18 cellular contexts compared by ENCODE assay signal in genomic region chr17:836154-836553, GRCh38. TPM values are rescaled to one million over a fixed set of nuclear protein-coding genes. Genes with fewer than 3 reads are reported as not detected.
DNase-seq lines count a peak whose midpoint lies in the region; ATAC-seq, FAIRE-seq and TF ChIP-seq lines count a peak whose summit lies in the region.
"Had no signal": no experiment of that assay in that cellular context is flagged by ENCODE, and none has a peak within 500 bp of the region (broad histone marks: within the 10 kb centered on the region; RNA-seq: fewer than 3 reads in every experiment).

No MANE protein-coding gene starts in this region.

- no peak for FAIRE-seq in urothelium cell line (lab: Jason Lieb, UNC)
- FAIRE-seq: A204.1, G401.6, K562 had no signal

- CTCF ChIA-PET in activated CD4-positive, alpha-beta memory T cell treated with anti-CD3 and anti-CD28 coated beads for 36 hours (lab: Charles Lee), result no interaction called here

- no peaks in the 10 kb centered on the region for H3K36me3 Mint-ChIP-seq in activated CD4-positive, alpha-beta memory T cell treated with anti-CD3 and anti-CD28 coated beads for 36 hours
- H3K36me3 Mint-ChIP-seq: T-cell had no signal

- H3K4me1 Mint-ChIP-seq in activated CD4-positive, alpha-beta memory T cell treated with anti-CD3 and anti-CD28 coated beads for 36 hours (ENCODE audit: low read depth), result no peaks in the 10 kb centered on the region
- H3K4me1 Mint-ChIP-seq: activated CD4-positive, alpha-beta T cell treated with anti-CD3 and anti-CD28 coated beads, Interleukin-2, amount 10 ng/mL, durations not matched to agents 7 days and 5 days; T-cell had no signal

- no peak overlapping the region for H3K4me3 Mint-ChIP-seq in activated CD4-positive, alpha-beta memory T cell treated with anti-CD3 and anti-CD28 coated beads for 36 hours
- H3K4me3 Mint-ChIP-seq: activated CD4-positive, alpha-beta T cell treated with anti-CD3 and anti-CD28 coated beads, Interleukin-2, amount 10 ng/mL, durations not matched to agents 7 days and 5 days; T-cell had no signal

- intact Hi-C loops in Right ventricle myocardium inferior (cut with DNase I) (no loop called here), left lung (cut with DNase I) (no loop called here)
- intact Hi-C loops in activated CD4-positive, alpha-beta memory T cell treated with anti-CD3 and anti-CD28 coated beads for 36 hours (cut with micrococcal nuclease), result no loop called here

- H3K9me3 ChIP-seq in cardiac muscle cell (ENCODE audit: low read depth) (no peaks in the 10 kb centered on the region), left lung (peaks cover 0 to 7% of the 10 kb centered on the region in 2 donors)
- H3K9me3 ChIP-seq: thyroid gland had no signal

- H3K4me3 ChIP-seq in cardiac muscle cell (no peak overlapping the region), left lung (no peak overlapping the region)
- H3K4me3 ChIP-seq: K562, thyroid gland had no signal

- no peak for ATAC-seq in Right ventricle myocardium inferior
- peak; percentile 16 for ATAC-seq in left lung
- ATAC-seq: K562, T-cell had no signal

- no peaks in the 10 kb centered on the region for H3K9me3 Mint-ChIP-seq in activated CD4-positive, alpha-beta memory T cell treated with anti-CD3 and anti-CD28 coated beads for 36 hours
- H3K9me3 Mint-ChIP-seq: activated CD4-positive, alpha-beta T cell treated with anti-CD3 and anti-CD28 coated beads, Interleukin-2, amount 10 ng/mL, durations not matched to agents 7 days and 5 days; T-cell had no signal

- H3K27ac Mint-ChIP-seq in activated CD4-positive, alpha-beta memory T cell treated with anti-CD3 and anti-CD28 coated beads for 36 hours, result no peak overlapping the region
- H3K27ac Mint-ChIP-seq: activated CD4-positive, alpha-beta T cell treated with anti-CD3 and anti-CD28 coated beads, Interleukin-2, amount 10 ng/mL, durations not matched to agents 7 days and 5 days; T-cell had no signal

- H3K36me3 ChIP-seq in cardiac muscle cell, result no peaks in the 10 kb centered on the region
- H3K36me3 ChIP-seq in left lung, result no peaks in the 10 kb centered on the region
- H3K36me3 ChIP-seq: thyroid gland had no signal

- H3K4me1 ChIP-seq in cardiac muscle cell (ENCODE audit: low read depth), result no peaks in the 10 kb centered on the region
- H3K4me1 ChIP-seq in left lung, result no peaks in the 10 kb centered on the region
- H3K4me1 ChIP-seq: thyroid gland had no signal

- POLR2A ChIA-PET in activated CD4-positive, alpha-beta memory T cell treated with anti-CD3 and anti-CD28 coated beads for 36 hours (lab: Charles Lee), result no interaction called here

- H3K27me3 Mint-ChIP-seq in activated CD4-positive, alpha-beta memory T cell treated with anti-CD3 and anti-CD28 coated beads for 36 hours, result peaks cover 2% of the 10 kb centered on the region
- H3K27me3 Mint-ChIP-seq: activated CD4-positive, alpha-beta T cell treated with anti-CD3 and anti-CD28 coated beads, Interleukin-2, amount 10 ng/mL, durations not matched to agents 7 days and 5 days had no signal

- no peak for DNase-seq in cardiac muscle cell (ENCODE audit: low read depth in 1 of 2, low spot score in 1 of 2)
- DNase-seq in Right ventricle myocardium inferior (ENCODE audit: missing footprints), result no peak
- peak; percentile 59 for DNase-seq in astrocyte of the hippocampus (ENCODE audit: low read depth, low spot score)
- DNase-seq in left lung, result peak in 1 of 2 donors; percentile 26
- peak; percentile 25 for DNase-seq in urothelium cell line (ENCODE audit: low spot score)
- no peak for DNase-seq in COLO829 (ENCODE audit: low spot score)
- DNase-seq in activated CD4-positive, alpha-beta memory T cell treated with anti-CD3 and anti-CD28 coated beads for 36 hours, result no peak
- no peak for DNase-seq in NCI-H2107 treated with DMSO at 0.1 percent for 48 hours (lab: John Stamatoyannopoulos, UW; ENCODE audit: unreplicated experiment)
- DNase-seq: activated CD4-positive, alpha-beta T cell treated with anti-CD3 and anti-CD28 coated beads, Interleukin-2, amount 10 ng/mL, durations not matched to agents 7 days and 5 days; activated gamma-delta T cell; hippocampal formation; NCI-H2029; right cardiac atrium; T-cell; thyroid gland had no signal

- H3K27ac ChIP-seq in cardiac muscle cell (peak overlapping the region; percentile 22), left lung (no peak overlapping the region)
- H3K27ac ChIP-seq: thyroid gland had no signal

- H3K27me3 ChIP-seq in cardiac muscle cell (no peaks in the 10 kb centered on the region), left lung (no peaks in the 10 kb centered on the region)
- H3K27me3 ChIP-seq: thyroid gland had no signal

- TF ChIP-seq CTCF in cardiac muscle cell (IDR thresholded peaks at IDR 0.05; ENCODE audit: low read depth, low read length), result no peak
- no peak for TF ChIP-seq CTCF in left lung (IDR thresholded peaks at IDR 0.05)

RNA-seq across cellular contexts. Expression of gene MRM3, which starts 54.0 kb away (rescaled TPM):
- total RNA-seq in cardiac muscle cell, result 24.8 and 26.4 TPM in 2 replicates
- 28.1 and 35.7 TPM in 2 replicates for polyA plus RNA-seq in cardiac muscle cell
- 18.7 TPM for total RNA-seq in Right ventricle myocardium inferior
- 10 to 100 TPM in 1 of 2 donors, 1 to 10 TPM in 1; 8.9 to 14.2 TPM for total RNA-seq in left lung
- total RNA-seq in activated CD4-positive, alpha-beta memory T cell treated with anti-CD3 and anti-CD28 coated beads for 36 hours, result 10 to 100 TPM; 24.6 to 26.1 TPM

RNA-seq across cellular contexts. Expression of gene GLOD4, which starts 54.1 kb away (rescaled TPM):
- 85.3 and 151 TPM in 2 replicates for total RNA-seq in cardiac muscle cell
- 76.8 and 83.7 TPM in 2 replicates for polyA plus RNA-seq in cardiac muscle cell
- 21.2 TPM for total RNA-seq in Right ventricle myocardium inferior
- total RNA-seq in left lung, result 10 to 100 TPM; 46.5 to 47.5 TPM
- 10 to 100 TPM; 56.3 to 66.5 TPM for total RNA-seq in activated CD4-positive, alpha-beta memory T cell treated with anti-CD3 and anti-CD28 coated beads for 36 hours

Comparison
In these comparisons a context has a peak if more than half of its experiments do, and no peak if none do; other contexts are left out.
1. DNase-seq: peak in astrocyte of the hippocampus (single experiment) and urothelium cell line (single experiment); none in cardiac muscle cell (0 of 2), Right ventricle myocardium inferior (single experiment), COLO829 (single experiment), activated CD4-positive, alpha-beta memory T cell treated with anti-CD3 and anti-CD28 coated beads for 36 hours (single experiment) and NCI-H2107 treated with DMSO at 0.1 percent for 48 hours (single experiment).